In genomic region chr6:15714658-15715057, GRCh38 we compare ENCODE assay signal across 24 cellular contexts.
"Had no signal": no experiment of that assay in that cellular context is flagged by ENCODE, and none has a peak within 500 bp of the region (broad histone marks: within the 10 kb centered on the region; RNA-seq: fewer than 3 reads in every experiment).

No MANE protein-coding gene starts in this region.

- H3K27ac ChIP-seq: adrenal gland, ascending aorta, brain microvascular endothelial cell, esophagus squamous epithelium, gastroesophageal sphincter, left ventricle myocardium inferior, neural progenitor cell, SJCRH30, thoracic aorta, upper lobe of left lung, VCaP had no signal

- H3K4me1 ChIP-seq: adrenal gland, neural progenitor cell, SJCRH30, upper lobe of left lung had no signal

- H3K36me3 ChIP-seq: adrenal gland, ascending aorta, brain microvascular endothelial cell, esophagus squamous epithelium, gastroesophageal sphincter, left ventricle myocardium inferior, neural progenitor cell, SJCRH30, thoracic aorta, upper lobe of left lung had no signal

- H3K27me3 ChIP-seq: adrenal gland, ascending aorta, brain microvascular endothelial cell, esophagus squamous epithelium, gastroesophageal sphincter, neural progenitor cell, SJCRH30, upper lobe of left lung had no signal

- H3K9me3 ChIP-seq: adrenal gland, ascending aorta, SJCRH30, upper lobe of left lung had no signal

- DNase-seq: activated CD8-positive, alpha-beta memory T cell treated with anti-CD3 and anti-CD28 coated beads, Interleukin-2, amount 10 ng/mL, durations not matched to agents 7 days and 5 days; activated gamma-delta T cell treated with Interleukin-2 at 50 U/mL for 16 hours; brain microvascular endothelial cell; esophagus squamous epithelium; head of caudate nucleus; hypothalamus; left ventricle myocardium inferior; naive thymus-derived CD8-positive, alpha-beta T cell; posterior cingulate gyrus; SJCRH30; small intestine; stimulated activated naive B cell treated with anti-CD40 and anti-IgM and Interleukin-4, amounts not matched to agents 10 μg/mL and 1 μg/mL and 100 μg/mL, for 72 hours; T-cell; upper lobe of left lung had no signal

- ATAC-seq: gastroesophageal sphincter; naive thymus-derived CD8-positive, alpha-beta T cell; sciatic nerve; T-cell had no signal

- H3K4me3 Mint-ChIP-seq: activated CD8-positive, alpha-beta memory T cell treated with anti-CD3 and anti-CD28 coated beads, Interleukin-2, amount 10 ng/mL, durations not matched to agents 7 days and 5 days; central memory CD8-positive, alpha-beta T cell; mesothelial cell of epicardium; naive thymus-derived CD8-positive, alpha-beta T cell; neural progenitor cell; stimulated activated naive B cell treated with anti-CD40 and anti-IgM and Interleukin-4, amounts not matched to agents 10 μg/mL and 1 μg/mL and 100 μg/mL, for 72 hours; T-cell; T-helper 2 cell treated with Interferon-gamma antibody and Interleukin-4, amounts not matched to agents 5 μg/mL and 100 μg/mL, for 36 hours had no signal

- H3K27ac Mint-ChIP-seq: activated CD8-positive, alpha-beta memory T cell treated with anti-CD3 and anti-CD28 coated beads, Interleukin-2, amount 10 ng/mL, durations not matched to agents 7 days and 5 days; mesothelial cell of epicardium; neural progenitor cell; stimulated activated naive B cell treated with anti-CD40 and anti-IgM and Interleukin-4, amounts not matched to agents 10 μg/mL and 1 μg/mL and 100 μg/mL, for 72 hours; T-cell; T-helper 2 cell treated with Interferon-gamma antibody and Interleukin-4, amounts not matched to agents 5 μg/mL and 100 μg/mL, for 36 hours had no signal

- H3K4me1 Mint-ChIP-seq: central memory CD8-positive, alpha-beta T cell; mesothelial cell of epicardium; naive thymus-derived CD8-positive, alpha-beta T cell; neural progenitor cell; T-cell had no signal

- H3K9me3 Mint-ChIP-seq: central memory CD8-positive, alpha-beta T cell had no signal

- H3K4me3 ChIP-seq: adrenal gland, ascending aorta, esophagus squamous epithelium, gastroesophageal sphincter, left ventricle myocardium inferior, neural progenitor cell, SJCRH30, thoracic aorta, upper lobe of left lung had no signal

- H3K36me3 Mint-ChIP-seq: activated CD8-positive, alpha-beta memory T cell treated with anti-CD3 and anti-CD28 coated beads, Interleukin-2, amount 10 ng/mL, durations not matched to agents 7 days and 5 days; mesothelial cell of epicardium; T-cell had no signal
